ENCODE assay signal across 17 cellular contexts in genomic region chr6:72784581-72784980, GRCh38.
A peak's percentile ranks its signal among the peaks of the same experiment; 100 is the strongest.
DNase-seq lines count a peak whose midpoint lies in the region; ATAC-seq and TF ChIP-seq lines count a peak whose summit lies in the region.
"Had no signal": no experiment of that assay in that cellular context is flagged by ENCODE, and none has a peak within 500 bp of the region (broad histone marks: within the 10 kb centered on the region; RNA-seq: fewer than 3 reads in every experiment).

No MANE protein-coding gene starts in this region.

- H3K4me3 ChIP-seq in SK-N-SH (ENCODE audit: low read depth in 2 of 2, low read length in 1 of 2) (no peak overlapping the region), RWPE2 (ENCODE audit: severe bottlenecking) (no peak overlapping the region), fibroblast of pulmonary artery (replicated peaks; ENCODE audit: low read depth, low read length) (no peak overlapping the region), ascending aorta (no peak overlapping the region)
- H3K4me3 ChIP-seq: left lung, Peyer's patch, stomach had no signal

- TF ChIP-seq CTCF in SK-N-SH (IDR thresholded peaks at IDR 0.05) = no peak
- no peak for TF ChIP-seq CTCF in RWPE2 (IDR thresholded peaks at IDR 0.05; ENCODE audit: poor library complexity, severe bottlenecking)
- TF ChIP-seq CTCF in fibroblast of pulmonary artery (IDR thresholded peaks at IDR 0.05; ENCODE audit: low read length, missing control alignments) = no peak
- TF ChIP-seq CTCF in ascending aorta (IDR thresholded peaks at IDR 0.05) = no peak

- peaks cover 5 to 29% of the 10 kb centered on the region in 2 experiments; a peak in 2 of 4 replicates for H3K4me1 ChIP-seq in SK-N-SH (ENCODE audit: control insufficient read depth in 1 of 2, insufficient read depth in 2 of 2, low read depth in 1 of 2, low read length in 1 of 2)
- H3K4me1 ChIP-seq in RWPE2 (ENCODE audit: insufficient read depth, poor library complexity, severe bottlenecking) = peaks cover 48% of the 10 kb centered on the region
- peaks cover 0 to 20% of the 10 kb centered on the region in 2 donors for H3K4me1 ChIP-seq in ascending aorta
- H3K4me1 ChIP-seq: Peyer's patch had no signal

- H3K36me3 ChIP-seq in SK-N-SH (replicated peaks in 1 of 2; ENCODE audit: control insufficient read depth in 1 of 2, insufficient read depth in 2 of 2, low read length in 1 of 2) = no peaks in the 10 kb centered on the region
- no peaks in the 10 kb centered on the region for H3K36me3 ChIP-seq in RWPE2 (ENCODE audit: low read depth)
- H3K36me3 ChIP-seq in ascending aorta = no peaks in the 10 kb centered on the region
- H3K36me3 ChIP-seq: left lung, Peyer's patch, stomach had no signal

- H3K79me2 ChIP-seq in SK-N-SH (ENCODE audit: insufficient read depth) = peaks cover 53% of the 10 kb centered on the region

- H3K9me3 ChIP-seq in SK-N-SH (no peaks in the 10 kb centered on the region), RWPE2 (ENCODE audit: severe bottlenecking) (no peaks in the 10 kb centered on the region), ascending aorta (no peaks in the 10 kb centered on the region)
- H3K9me3 ChIP-seq: left lung, Peyer's patch, stomach had no signal

- DNase-seq in SK-N-SH (no peak), RWPE2 (ENCODE audit: low spot score) (no peak), fibroblast of pulmonary artery (ENCODE audit: low read depth) (peak; percentile 48), ascending aorta (ENCODE audit: low spot score in 2 of 2) (no peak), NCI-H2171 (lab: John Stamatoyannopoulos, UW) (no peak)
- DNase-seq: activated naive CD4-positive, alpha-beta T cell treated with anti-CD3 and anti-CD28 coated beads, Interleukin-2, amount 50 U/mL, for 16 hours; COR-L47; GF-D8; left lung; naive B cell; NCI-H2029; NCI-H524 treated with DMSO at 0.1 percent for 48 hours; Peyer's patch; stomach had no signal

- H3K4me2 ChIP-seq in SK-N-SH = no peak overlapping the region

- intact Hi-C loops in ascending aorta (cut with DNase I) = no loop called here

- H2AFZ ChIP-seq in SK-N-SH (ENCODE audit: low read depth) = no peak overlapping the region

- POLR2A ChIA-PET in SK-N-SH (lab: Yijun Ruan, JAX) = no interaction called here

- H3K27me3 ChIP-seq in SK-N-SH (ENCODE audit: insufficient read depth) (no peaks in the 10 kb centered on the region), RWPE2 (ENCODE audit: insufficient read depth, poor library complexity, severe bottlenecking) (no peaks in the 10 kb centered on the region), ascending aorta (no peaks in the 10 kb centered on the region)
- H3K27me3 ChIP-seq: left lung, Peyer's patch, stomach had no signal

- WGBS in SK-N-SH (ENCODE audit: low lambda C conversion rate) = 34% methylated on average over 3 of the region's 3 CpGs

- no peak for TF ChIP-seq EP300 in SK-N-SH (IDR thresholded peaks at IDR 0.05; ENCODE audit: borderline replicate concordance in 1 of 2, low read depth in 1 of 2, low read length in 1 of 2)

- TF ChIP-seq RAD21 in SK-N-SH (IDR thresholded peaks at IDR 0.05; ENCODE audit: low read length) = no peak

- H3K9ac ChIP-seq in SK-N-SH = no peak overlapping the region

- H3F3A ChIP-seq in SK-N-SH (replicated peaks; ENCODE audit: insufficient read depth) = peaks cover 36% of the 10 kb centered on the region

- CTCF ChIA-PET in SK-N-SH (lab: Yijun Ruan, JAX) = no interaction called here

- 0 out of 2 replicates have a peak, but pooled peaks cover 4% of the 10 kb centered on the region for H4K20me1 ChIP-seq in SK-N-SH (ENCODE audit: insufficient read depth)

- ATAC-seq in SK-N-SH treated with all-trans-retinoic acid at 6 μM for 48 hours (no peak), RWPE2 (ENCODE audit: low read depth) (no peak; the same call in 2 of the 3 replicates), GM21576 (IDR thresholded peaks at IDR 0.05; ENCODE audit: unreplicated experiment) (no peak)

- H3K9me2 ChIP-seq in SK-N-SH = no peaks in the 10 kb centered on the region

- H3K27ac ChIP-seq in SK-N-SH (ENCODE audit: low read depth in 2 of 2, low read length in 1 of 2) = peak overlapping the region in 1 of 2 experiments; percentile 62; a peak in 2 of 4 replicates
- H3K27ac ChIP-seq in RWPE2 (ENCODE audit: poor library complexity, severe bottlenecking) = peak overlapping the region; percentile 41
- H3K27ac ChIP-seq in temporal lobe (ENCODE audit: low read depth, low read length) = peak overlapping the region; percentile 27
- no peak overlapping the region for H3K27ac ChIP-seq in ascending aorta
- H3K27ac ChIP-seq: Peyer's patch, stomach had no signal

TF ChIP-seq in SK-N-SH, 30 proteins besides CTCF, POLR2A, EP300 and RAD21 (continues in another document):
- TF ChIP-seq RFX5 (IDR thresholded peaks at IDR 0.05; ENCODE audit: low read length) (no peak), SMC3 (IDR thresholded peaks at IDR 0.05; ENCODE audit: low read depth, low read length) (no peak), NFIC (IDR thresholded peaks at IDR 0.05; ENCODE audit: borderline replicate concordance) (0 out of 2 replicates have a peak, but pooled peaks have one; percentile 24), TEAD4 (IDR thresholded peaks at IDR 0.05; ENCODE audit: borderline replicate concordance, insufficient read depth) (no peak), MXI1 (IDR thresholded peaks at IDR 0.05; ENCODE audit: low read depth, low read length) (no peak), ELF1 (IDR thresholded peaks at IDR 0.05) (no peak), IRF3 (IDR thresholded peaks at IDR 0.05; ENCODE audit: low read depth, low read length) (no peak)

TF ChIP-seq in SK-N-SH treated with all-trans-retinoic acid at 6 μM for 48 hours, 23 proteins besides CTCF, POLR2A, EP300 and RAD21:
- TF ChIP-seq ZNF70 (CRISPR knock-in tag; IDR thresholded peaks at IDR 0.05) = no peak
- no peak for TF ChIP-seq PPARA (CRISPR knock-in tag; IDR thresholded peaks at IDR 0.05; ENCODE audit: borderline replicate concordance)
- TF ChIP-seq, protein P1, sequence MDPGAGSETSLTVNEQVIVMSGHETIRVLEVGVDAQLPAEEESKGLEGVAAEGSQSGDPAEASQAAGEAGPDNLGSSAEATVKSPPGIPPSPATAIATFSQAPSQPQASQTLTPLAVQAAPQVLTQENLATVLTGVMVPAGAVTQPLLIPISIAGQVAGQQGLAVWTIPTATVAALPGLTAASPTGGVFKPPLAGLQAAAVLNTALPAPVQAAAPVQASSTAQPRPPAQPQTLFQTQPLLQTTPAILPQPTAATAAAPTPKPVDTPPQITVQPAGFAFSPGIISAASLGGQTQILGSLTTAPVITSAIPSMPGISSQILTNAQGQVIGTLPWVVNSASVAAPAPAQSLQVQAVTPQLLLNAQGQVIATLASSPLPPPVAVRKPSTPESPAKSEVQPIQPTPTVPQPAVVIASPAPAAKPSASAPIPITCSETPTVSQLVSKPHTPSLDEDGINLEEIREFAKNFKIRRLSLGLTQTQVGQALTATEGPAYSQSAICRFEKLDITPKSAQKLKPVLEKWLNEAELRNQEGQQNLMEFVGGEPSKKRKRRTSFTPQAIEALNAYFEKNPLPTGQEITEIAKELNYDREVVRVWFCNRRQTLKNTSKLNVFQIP (CRISPR knock-in tag; IDR thresholded peaks at IDR 0.05; ENCODE audit: borderline replicate concordance, low read depth) = no peak
- no peak for TF ChIP-seq SNAI2 (CRISPR knock-in tag; IDR thresholded peaks at IDR 0.05)
- TF ChIP-seq TOX (CRISPR knock-in tag; IDR thresholded peaks at IDR 0.05; ENCODE audit: borderline replicate concordance) = no peak
- TF ChIP-seq BACH2 (CRISPR knock-in tag; IDR thresholded peaks at IDR 0.05; ENCODE audit: borderline replicate concordance) = no peak
- TF ChIP-seq ZFP30 (CRISPR knock-in tag; IDR thresholded peaks at IDR 0.05) = no peak
- no peak for TF ChIP-seq ZFP3 (CRISPR knock-in tag; IDR thresholded peaks at IDR 0.05)
- TF ChIP-seq, protein P2, sequence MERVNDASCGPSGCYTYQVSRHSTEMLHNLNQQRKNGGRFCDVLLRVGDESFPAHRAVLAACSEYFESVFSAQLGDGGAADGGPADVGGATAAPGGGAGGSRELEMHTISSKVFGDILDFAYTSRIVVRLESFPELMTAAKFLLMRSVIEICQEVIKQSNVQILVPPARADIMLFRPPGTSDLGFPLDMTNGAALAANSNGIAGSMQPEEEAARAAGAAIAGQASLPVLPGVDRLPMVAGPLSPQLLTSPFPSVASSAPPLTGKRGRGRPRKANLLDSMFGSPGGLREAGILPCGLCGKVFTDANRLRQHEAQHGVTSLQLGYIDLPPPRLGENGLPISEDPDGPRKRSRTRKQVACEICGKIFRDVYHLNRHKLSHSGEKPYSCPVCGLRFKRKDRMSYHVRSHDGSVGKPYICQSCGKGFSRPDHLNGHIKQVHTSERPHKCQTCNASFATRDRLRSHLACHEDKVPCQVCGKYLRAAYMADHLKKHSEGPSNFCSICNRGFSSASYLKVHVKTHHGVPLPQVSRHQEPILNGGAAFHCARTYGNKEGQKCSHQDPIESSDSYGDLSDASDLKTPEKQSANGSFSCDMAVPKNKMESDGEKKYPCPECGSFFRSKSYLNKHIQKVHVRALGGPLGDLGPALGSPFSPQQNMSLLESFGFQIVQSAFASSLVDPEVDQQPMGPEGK (CRISPR knock-in tag; IDR thresholded peaks at IDR 0.05; ENCODE audit: borderline replicate concordance) = no peak
- TF ChIP-seq ESRRG (CRISPR knock-in tag; IDR thresholded peaks at IDR 0.05) = no peak
- TF ChIP-seq CREB5 (CRISPR knock-in tag; IDR thresholded peaks at IDR 0.05; ENCODE audit: low read depth) = no peak
- no peak for TF ChIP-seq RARB (CRISPR knock-in tag; IDR thresholded peaks at IDR 0.05)

Comparison
In these comparisons a context has a peak if more than half of its experiments do, and no peak if none do; other contexts are left out.
1. H3K27ac ChIP-seq: peak in RWPE2 (single experiment) and temporal lobe (single experiment); none in ascending aorta (0 of 2).